In the genomic region with DNA sequence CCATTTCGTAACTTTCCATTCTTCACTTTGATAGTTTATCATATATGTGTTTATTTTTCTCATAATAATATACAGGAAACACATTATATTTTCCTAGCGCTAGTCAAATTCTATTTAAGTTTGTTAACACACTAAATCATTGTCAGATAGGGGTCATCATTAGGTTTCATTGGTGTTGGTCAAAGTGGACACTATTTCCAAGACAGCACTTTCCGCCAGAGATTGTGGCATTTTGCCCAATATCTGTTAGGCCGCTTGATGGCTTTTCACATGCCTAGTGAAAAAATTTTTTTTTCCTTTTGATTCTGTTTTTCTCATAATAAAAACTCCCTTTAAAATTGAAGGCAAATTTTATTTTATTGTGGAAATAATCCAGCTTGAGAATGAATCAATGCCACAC, we compare ENCODE assay signal across 17 cellular contexts.
DNase-seq lines count a peak whose midpoint lies in the region; ATAC-seq and TF ChIP-seq lines count a peak whose summit lies in the region.
"Had no signal": no experiment of that assay in that cellular context is flagged by ENCODE, and none has a peak within 500 bp of the region (broad histone marks: within the 10 kb centered on the region; RNA-seq: fewer than 3 reads in every experiment).

No MANE protein-coding gene starts in this region.

- H3K36me3 ChIP-seq in left ventricle myocardium inferior, result no peaks in the 10 kb centered on the region
- no peaks in the 10 kb centered on the region for H3K36me3 ChIP-seq in mesodermal cell (ENCODE audit: control insufficient read depth, insufficient read depth, low read length)

- intact Hi-C loops in left ventricle myocardium inferior (cut with micrococcal nuclease), result no loop called here
- intact Hi-C loops in Right ventricle myocardium superior (cut with DNase I), result no loop called here

- H3K4me1 ChIP-seq in left ventricle myocardium inferior (peaks cover 5% of the 10 kb centered on the region), mesodermal cell (ENCODE audit: control insufficient read depth, insufficient read depth, low read length, poor library complexity, severe bottlenecking) (no peaks in the 10 kb centered on the region)

- H3K9me3 ChIP-seq in left ventricle myocardium inferior (replicated peaks) (peaks cover 10% of the 10 kb centered on the region), mesodermal cell (ENCODE audit: control insufficient read depth, low read length) (peaks cover 17% of the 10 kb centered on the region)

- H3K27ac ChIP-seq in left ventricle myocardium inferior (replicated peaks), result peak overlapping the region; percentile 13
- peak overlapping the region; percentile 30 for H3K27ac ChIP-seq in mesodermal cell (ENCODE audit: low read depth, low read length, severe bottlenecking)
- H3K27ac ChIP-seq: GM23248 had no signal

- H3K4me3 ChIP-seq in left ventricle myocardium inferior (no peak overlapping the region), mesodermal cell (ENCODE audit: extremely low read depth, insufficient read depth, low read length, poor library complexity, severe bottlenecking) (no peak overlapping the region)
- H3K4me3 ChIP-seq: GM12878, GM23248 had no signal

- H3K27me3 ChIP-seq in left ventricle myocardium inferior (ENCODE audit: low read depth), result no peaks in the 10 kb centered on the region

- ATAC-seq in Right ventricle myocardium superior (ENCODE audit: poor library complexity), result no peak
- ATAC-seq: GM12878 had no signal

- WGBS in mesodermal cell (ENCODE audit: insufficient coverage in 2 of 2), 2 experiments, result 100% methylated on average over 1 of the region's 4 CpGs; no CpG with 5 or more reads in 1 of the 2 experiments

- TF ChIP-seq CTCF in left ventricle myocardium inferior (IDR thresholded peaks at IDR 0.05; ENCODE audit: borderline replicate concordance), result no peak

- no peak for DNase-seq in left ventricle myocardium inferior
- no peak for DNase-seq in Right ventricle myocardium superior
- DNase-seq in dermis microvascular lymphatic vessel endothelial cell (ENCODE audit: low read depth in 2 of 2), result peak; percentile 84 to 98
- no peak for DNase-seq in NCI-H526 (lab: John Stamatoyannopoulos, UW)
- no peak for DNase-seq in dedifferentiated amniotic fluid mesenchymal stem cell (ENCODE audit: extremely low spot score)
- DNase-seq: C1 segment of cervical spinal cord; Calu3; CD4-positive, alpha-beta memory T cell; COR-L47; DMS79; EL; GDM1; GM23248; H7; HCEC 1CT had no signal

Comparison
In these comparisons a context has a peak if more than half of its experiments do, and no peak if none do; other contexts are left out.
1. DNase-seq: peak in dermis microvascular lymphatic vessel endothelial cell (2 of 2); none in left ventricle myocardium inferior (single experiment), Right ventricle myocardium superior (single experiment), NCI-H526 (0 of 2) and dedifferentiated amniotic fluid mesenchymal stem cell (single experiment).